Comparison of ENCODE assay signal across 1 cellular context in the genomic region with DNA sequence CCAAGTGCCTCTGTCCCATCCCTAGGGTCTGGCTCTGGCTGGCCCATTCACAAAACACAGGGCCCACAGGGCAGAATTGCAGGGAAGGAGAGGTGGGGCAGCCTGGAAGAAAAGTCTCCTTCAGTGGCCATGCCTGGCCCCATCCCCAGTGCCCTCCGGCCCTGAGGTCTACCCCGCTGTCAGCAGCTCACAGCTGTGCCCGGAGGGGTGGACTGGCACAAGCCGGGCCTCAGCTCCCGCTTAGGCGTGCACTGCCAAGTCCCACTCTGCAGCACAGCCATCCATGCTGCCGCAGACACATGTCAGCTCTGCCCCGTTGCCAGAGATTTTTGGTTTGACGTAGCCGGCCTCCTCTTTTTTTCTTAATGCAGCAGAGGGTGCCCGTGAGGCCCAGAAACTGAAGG.
TF ChIP-seq lines count a peak whose summit lies in the region.

No MANE protein-coding gene starts in this region.

TF ChIP-seq in HepG2, 621 proteins besides CTCF, POLR2A, EP300 and RAD21 (continues in another document):
- TF ChIP-seq, protein P1, sequence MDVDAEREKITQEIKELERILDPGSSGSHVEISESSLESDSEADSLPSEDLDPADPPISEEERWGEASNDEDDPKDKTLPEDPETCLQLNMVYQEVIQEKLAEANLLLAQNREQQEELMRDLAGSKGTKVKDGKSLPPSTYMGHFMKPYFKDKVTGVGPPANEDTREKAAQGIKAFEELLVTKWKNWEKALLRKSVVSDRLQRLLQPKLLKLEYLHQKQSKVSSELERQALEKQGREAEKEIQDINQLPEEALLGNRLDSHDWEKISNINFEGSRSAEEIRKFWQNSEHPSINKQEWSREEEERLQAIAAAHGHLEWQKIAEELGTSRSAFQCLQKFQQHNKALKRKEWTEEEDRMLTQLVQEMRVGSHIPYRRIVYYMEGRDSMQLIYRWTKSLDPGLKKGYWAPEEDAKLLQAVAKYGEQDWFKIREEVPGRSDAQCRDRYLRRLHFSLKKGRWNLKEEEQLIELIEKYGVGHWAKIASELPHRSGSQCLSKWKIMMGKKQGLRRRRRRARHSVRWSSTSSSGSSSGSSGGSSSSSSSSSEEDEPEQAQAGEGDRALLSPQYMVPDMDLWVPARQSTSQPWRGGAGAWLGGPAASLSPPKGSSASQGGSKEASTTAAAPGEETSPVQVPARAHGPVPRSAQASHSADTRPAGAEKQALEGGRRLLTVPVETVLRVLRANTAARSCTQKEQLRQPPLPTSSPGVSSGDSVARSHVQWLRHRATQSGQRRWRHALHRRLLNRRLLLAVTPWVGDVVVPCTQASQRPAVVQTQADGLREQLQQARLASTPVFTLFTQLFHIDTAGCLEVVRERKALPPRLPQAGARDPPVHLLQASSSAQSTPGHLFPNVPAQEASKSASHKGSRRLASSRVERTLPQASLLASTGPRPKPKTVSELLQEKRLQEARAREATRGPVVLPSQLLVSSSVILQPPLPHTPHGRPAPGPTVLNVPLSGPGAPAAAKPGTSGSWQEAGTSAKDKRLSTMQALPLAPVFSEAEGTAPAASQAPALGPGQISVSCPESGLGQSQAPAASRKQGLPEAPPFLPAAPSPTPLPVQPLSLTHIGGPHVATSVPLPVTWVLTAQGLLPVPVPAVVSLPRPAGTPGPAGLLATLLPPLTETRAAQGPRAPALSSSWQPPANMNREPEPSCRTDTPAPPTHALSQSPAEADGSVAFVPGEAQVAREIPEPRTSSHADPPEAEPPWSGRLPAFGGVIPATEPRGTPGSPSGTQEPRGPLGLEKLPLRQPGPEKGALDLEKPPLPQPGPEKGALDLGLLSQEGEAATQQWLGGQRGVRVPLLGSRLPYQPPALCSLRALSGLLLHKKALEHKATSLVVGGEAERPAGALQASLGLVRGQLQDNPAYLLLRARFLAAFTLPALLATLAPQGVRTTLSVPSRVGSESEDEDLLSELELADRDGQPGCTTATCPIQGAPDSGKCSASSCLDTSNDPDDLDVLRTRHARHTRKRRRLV (CRISPR knock-in tag; IDR thresholded peaks at IDR 0.05) = no peak
- TF ChIP-seq, protein P2, sequence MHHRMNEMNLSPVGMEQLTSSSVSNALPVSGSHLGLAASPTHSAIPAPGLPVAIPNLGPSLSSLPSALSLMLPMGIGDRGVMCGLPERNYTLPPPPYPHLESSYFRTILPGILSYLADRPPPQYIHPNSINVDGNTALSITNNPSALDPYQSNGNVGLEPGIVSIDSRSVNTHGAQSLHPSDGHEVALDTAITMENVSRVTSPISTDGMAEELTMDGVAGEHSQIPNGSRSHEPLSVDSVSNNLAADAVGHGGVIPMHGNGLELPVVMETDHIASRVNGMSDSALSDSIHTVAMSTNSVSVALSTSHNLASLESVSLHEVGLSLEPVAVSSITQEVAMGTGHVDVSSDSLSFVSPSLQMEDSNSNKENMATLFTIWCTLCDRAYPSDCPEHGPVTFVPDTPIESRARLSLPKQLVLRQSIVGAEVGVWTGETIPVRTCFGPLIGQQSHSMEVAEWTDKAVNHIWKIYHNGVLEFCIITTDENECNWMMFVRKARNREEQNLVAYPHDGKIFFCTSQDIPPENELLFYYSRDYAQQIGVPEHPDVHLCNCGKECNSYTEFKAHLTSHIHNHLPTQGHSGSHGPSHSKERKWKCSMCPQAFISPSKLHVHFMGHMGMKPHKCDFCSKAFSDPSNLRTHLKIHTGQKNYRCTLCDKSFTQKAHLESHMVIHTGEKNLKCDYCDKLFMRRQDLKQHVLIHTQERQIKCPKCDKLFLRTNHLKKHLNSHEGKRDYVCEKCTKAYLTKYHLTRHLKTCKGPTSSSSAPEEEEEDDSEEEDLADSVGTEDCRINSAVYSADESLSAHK (CRISPR knock-in tag; IDR thresholded peaks at IDR 0.05; ENCODE audit: borderline replicate concordance) = no peak
- TF ChIP-seq, protein P3, sequence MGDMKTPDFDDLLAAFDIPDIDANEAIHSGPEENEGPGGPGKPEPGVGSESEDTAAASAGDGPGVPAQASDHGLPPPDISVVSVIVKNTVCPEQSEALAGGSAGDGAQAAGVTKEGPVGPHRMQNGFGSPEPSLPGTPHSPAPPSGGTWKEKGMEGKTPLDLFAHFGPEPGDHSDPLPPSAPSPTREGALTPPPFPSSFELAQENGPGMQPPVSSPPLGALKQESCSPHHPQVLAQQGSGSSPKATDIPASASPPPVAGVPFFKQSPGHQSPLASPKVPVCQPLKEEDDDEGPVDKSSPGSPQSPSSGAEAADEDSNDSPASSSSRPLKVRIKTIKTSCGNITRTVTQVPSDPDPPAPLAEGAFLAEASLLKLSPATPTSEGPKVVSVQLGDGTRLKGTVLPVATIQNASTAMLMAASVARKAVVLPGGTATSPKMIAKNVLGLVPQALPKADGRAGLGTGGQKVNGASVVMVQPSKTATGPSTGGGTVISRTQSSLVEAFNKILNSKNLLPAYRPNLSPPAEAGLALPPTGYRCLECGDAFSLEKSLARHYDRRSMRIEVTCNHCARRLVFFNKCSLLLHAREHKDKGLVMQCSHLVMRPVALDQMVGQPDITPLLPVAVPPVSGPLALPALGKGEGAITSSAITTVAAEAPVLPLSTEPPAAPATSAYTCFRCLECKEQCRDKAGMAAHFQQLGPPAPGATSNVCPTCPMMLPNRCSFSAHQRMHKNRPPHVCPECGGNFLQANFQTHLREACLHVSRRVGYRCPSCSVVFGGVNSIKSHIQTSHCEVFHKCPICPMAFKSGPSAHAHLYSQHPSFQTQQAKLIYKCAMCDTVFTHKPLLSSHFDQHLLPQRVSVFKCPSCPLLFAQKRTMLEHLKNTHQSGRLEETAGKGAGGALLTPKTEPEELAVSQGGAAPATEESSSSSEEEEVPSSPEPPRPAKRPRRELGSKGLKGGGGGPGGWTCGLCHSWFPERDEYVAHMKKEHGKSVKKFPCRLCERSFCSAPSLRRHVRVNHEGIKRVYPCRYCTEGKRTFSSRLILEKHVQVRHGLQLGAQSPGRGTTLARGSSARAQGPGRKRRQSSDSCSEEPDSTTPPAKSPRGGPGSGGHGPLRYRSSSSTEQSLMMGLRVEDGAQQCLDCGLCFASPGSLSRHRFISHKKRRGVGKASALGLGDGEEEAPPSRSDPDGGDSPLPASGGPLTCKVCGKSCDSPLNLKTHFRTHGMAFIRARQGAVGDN (CRISPR knock-in tag; IDR thresholded peaks at IDR 0.05) = peak; percentile 72
- TF ChIP-seq, protein P4, sequence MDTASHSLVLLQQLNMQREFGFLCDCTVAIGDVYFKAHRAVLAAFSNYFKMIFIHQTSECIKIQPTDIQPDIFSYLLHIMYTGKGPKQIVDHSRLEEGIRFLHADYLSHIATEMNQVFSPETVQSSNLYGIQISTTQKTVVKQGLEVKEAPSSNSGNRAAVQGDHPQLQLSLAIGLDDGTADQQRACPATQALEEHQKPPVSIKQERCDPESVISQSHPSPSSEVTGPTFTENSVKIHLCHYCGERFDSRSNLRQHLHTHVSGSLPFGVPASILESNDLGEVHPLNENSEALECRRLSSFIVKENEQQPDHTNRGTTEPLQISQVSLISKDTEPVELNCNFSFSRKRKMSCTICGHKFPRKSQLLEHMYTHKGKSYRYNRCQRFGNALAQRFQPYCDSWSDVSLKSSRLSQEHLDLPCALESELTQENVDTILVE (CRISPR knock-in tag; IDR thresholded peaks at IDR 0.05) = no peak
- no peak for TF ChIP-seq HES4 (CRISPR knock-in tag; IDR thresholded peaks at IDR 0.05; ENCODE audit: borderline replicate concordance)
- TF ChIP-seq E2F1 (CRISPR knock-in tag; IDR thresholded peaks at IDR 0.05) = no peak
- 0 out of 2 replicates have a peak, but pooled peaks have one; percentile 64 for TF ChIP-seq HNRNPL (IDR thresholded peaks at IDR 0.05; ENCODE audit: low read depth, low read length)
- TF ChIP-seq ELF1 (CRISPR knock-in tag; IDR thresholded peaks at IDR 0.05) = no peak
- TF ChIP-seq, protein P5, sequence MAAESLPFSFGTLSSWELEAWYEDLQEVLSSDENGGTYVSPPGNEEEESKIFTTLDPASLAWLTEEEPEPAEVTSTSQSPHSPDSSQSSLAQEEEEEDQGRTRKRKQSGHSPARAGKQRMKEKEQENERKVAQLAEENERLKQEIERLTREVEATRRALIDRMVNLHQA (CRISPR knock-in tag; IDR thresholded peaks at IDR 0.05) = no peak
- TF ChIP-seq ZNF292 (CRISPR knock-in tag; IDR thresholded peaks at IDR 0.05; ENCODE audit: borderline replicate concordance, low read depth) = peak; percentile 63; the same call in 1 of the 2 replicates
- peak; percentile 54; the same call in 1 of the 2 replicates for TF ChIP-seq NFKB2 (CRISPR knock-in tag; IDR thresholded peaks at IDR 0.05; ENCODE audit: borderline replicate concordance)
- TF ChIP-seq, protein P6, sequence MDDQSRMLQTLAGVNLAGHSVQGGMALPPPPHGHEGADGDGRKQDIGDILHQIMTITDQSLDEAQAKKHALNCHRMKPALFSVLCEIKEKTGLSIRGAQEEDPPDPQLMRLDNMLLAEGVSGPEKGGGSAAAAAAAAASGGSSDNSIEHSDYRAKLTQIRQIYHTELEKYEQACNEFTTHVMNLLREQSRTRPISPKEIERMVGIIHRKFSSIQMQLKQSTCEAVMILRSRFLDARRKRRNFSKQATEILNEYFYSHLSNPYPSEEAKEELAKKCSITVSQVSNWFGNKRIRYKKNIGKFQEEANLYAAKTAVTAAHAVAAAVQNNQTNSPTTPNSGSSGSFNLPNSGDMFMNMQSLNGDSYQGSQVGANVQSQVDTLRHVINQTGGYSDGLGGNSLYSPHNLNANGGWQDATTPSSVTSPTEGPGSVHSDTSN (CRISPR knock-in tag; IDR thresholded peaks at IDR 0.05; ENCODE audit: borderline replicate concordance) = no peak
- TF ChIP-seq PITX1 (CRISPR knock-in tag; IDR thresholded peaks at IDR 0.05) = peak; percentile 28; the same call in 1 of the 2 replicates
- TF ChIP-seq, protein P7, sequence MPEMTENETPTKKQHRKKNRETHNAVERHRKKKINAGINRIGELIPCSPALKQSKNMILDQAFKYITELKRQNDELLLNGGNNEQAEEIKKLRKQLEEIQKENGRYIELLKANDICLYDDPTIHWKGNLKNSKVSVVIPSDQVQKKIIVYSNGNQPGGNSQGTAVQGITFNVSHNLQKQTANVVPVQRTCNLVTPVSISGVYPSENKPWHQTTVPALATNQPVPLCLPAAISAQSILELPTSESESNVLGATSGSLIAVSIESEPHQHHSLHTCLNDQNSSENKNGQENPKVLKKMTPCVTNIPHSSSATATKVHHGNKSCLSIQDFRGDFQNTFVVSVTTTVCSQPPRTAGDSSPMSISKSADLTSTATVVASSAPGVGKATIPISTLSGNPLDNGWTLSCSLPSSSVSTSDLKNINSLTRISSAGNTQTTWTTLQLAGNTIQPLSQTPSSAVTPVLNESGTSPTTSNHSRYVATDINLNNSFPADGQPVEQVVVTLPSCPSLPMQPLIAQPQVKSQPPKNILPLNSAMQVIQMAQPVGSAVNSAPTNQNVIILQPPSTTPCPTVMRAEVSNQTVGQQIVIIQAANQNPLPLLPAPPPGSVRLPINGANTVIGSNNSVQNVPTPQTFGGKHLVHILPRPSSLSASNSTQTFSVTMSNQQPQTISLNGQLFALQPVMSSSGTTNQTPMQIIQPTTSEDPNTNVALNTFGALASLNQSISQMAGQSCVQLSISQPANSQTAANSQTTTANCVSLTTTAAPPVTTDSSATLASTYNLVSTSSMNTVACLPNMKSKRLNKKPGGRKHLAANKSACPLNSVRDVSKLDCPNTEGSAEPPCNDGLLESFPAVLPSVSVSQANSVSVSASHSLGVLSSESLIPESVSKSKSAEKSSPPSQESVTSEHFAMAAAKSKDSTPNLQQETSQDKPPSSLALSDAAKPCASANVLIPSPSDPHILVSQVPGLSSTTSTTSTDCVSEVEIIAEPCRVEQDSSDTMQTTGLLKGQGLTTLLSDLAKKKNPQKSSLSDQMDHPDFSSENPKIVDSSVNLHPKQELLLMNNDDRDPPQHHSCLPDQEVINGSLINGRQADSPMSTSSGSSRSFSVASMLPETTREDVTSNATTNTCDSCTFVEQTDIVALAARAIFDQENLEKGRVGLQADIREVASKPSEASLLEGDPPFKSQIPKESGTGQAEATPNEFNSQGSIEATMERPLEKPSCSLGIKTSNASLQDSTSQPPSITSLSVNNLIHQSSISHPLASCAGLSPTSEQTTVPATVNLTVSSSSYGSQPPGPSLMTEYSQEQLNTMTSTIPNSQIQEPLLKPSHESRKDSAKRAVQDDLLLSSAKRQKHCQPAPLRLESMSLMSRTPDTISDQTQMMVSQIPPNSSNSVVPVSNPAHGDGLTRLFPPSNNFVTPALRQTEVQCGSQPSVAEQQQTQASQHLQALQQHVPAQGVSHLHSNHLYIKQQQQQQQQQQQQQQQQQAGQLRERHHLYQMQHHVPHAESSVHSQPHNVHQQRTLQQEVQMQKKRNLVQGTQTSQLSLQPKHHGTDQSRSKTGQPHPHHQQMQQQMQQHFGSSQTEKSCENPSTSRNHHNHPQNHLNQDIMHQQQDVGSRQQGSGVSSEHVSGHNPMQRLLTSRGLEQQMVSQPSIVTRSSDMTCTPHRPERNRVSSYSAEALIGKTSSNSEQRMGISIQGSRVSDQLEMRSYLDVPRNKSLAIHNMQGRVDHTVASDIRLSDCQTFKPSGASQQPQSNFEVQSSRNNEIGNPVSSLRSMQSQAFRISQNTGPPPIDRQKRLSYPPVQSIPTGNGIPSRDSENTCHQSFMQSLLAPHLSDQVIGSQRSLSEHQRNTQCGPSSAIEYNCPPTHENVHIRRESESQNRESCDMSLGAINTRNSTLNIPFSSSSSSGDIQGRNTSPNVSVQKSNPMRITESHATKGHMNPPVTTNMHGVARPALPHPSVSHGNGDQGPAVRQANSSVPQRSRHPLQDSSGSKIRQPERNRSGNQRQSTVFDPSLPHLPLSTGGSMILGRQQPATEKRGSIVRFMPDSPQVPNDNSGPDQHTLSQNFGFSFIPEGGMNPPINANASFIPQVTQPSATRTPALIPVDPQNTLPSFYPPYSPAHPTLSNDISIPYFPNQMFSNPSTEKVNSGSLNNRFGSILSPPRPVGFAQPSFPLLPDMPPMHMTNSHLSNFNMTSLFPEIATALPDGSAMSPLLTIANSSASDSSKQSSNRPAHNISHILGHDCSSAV (CRISPR knock-in tag; IDR thresholded peaks at IDR 0.05; ENCODE audit: borderline replicate concordance) = no peak
- no peak for TF ChIP-seq CHD4 (IDR thresholded peaks at IDR 0.05; ENCODE audit: borderline replicate concordance, low read length)
- TF ChIP-seq, protein P8, sequence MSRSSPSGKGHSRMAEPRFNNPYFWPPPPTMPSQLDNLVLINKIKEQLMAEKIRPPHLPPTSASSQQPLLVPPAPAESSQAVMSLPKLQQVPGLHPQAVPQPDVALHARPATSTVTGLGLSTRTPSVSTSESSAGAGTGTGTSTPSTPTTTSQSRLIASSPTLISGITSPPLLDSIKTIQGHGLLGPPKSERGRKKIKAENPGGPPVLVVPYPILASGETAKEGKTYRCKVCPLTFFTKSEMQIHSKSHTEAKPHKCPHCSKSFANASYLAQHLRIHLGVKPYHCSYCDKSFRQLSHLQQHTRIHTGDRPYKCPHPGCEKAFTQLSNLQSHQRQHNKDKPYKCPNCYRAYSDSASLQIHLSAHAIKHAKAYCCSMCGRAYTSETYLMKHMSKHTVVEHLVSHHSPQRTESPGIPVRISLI (CRISPR knock-in tag; IDR thresholded peaks at IDR 0.05; ENCODE audit: borderline replicate concordance) = no peak
- peak; percentile 22; the same call in 1 of the 2 replicates for TF ChIP-seq GABPB1 (CRISPR knock-in tag; IDR thresholded peaks at IDR 0.05)
- no peak for TF ChIP-seq ZNF530 (CRISPR knock-in tag; IDR thresholded peaks at IDR 0.05; ENCODE audit: low read depth)
- no peak for TF ChIP-seq XBP1 (CRISPR knock-in tag; IDR thresholded peaks at IDR 0.05)
- TF ChIP-seq TMF1 (CRISPR knock-in tag; IDR thresholded peaks at IDR 0.05; ENCODE audit: low read depth) = no peak
